Comparison of ENCODE assay signal across 8 cellular contexts in the genomic region with DNA sequence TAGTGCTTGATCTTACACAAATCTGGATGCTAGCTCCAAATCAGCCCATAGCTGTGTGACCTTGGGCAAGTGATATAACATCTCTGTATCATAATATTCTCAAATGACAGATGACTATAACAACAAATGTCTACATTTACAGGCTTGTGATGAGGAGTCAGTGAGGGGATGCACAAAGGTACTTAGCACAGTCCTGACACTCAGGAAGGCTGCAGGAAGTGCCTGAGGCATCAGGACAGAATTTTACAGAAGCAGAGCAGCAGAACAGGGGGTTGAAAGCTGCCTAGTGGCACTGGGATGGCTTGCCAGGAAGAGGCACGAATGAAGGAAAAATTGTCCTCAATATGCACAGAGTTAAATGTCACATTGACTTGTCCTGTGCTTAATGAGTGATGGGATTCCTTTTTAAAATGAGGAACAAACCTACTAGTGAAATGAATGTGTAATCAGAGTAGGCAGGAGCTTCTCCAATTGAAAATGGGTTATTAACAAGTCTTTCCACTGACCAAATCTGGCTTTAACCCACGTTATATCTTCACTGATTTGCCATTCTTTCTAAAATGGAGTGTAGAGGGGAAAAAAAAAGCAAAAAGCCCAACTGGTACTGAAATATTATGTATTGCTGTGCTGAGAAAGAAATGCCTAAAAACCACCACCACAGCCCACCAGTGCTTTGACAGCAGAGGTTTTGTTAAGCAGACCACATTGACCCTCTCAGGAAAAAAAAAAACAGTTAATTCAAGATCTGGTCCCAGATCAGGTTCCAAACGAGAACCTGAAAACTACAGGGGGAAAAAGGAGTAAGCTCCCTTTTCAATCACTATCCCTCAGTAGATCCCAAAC. TPM values are rescaled to one million over a fixed set of nuclear protein-coding genes. Genes with fewer than 3 reads are reported as not detected.
DNase-seq lines count a peak whose midpoint lies in the region; ATAC-seq and TF ChIP-seq lines count a peak whose summit lies in the region.

No MANE protein-coding gene starts in this region.

- peak overlapping the region; percentile 29 for H3K27ac ChIP-seq in 22Rv1

- H3K27me3 Mint-ChIP-seq in effector memory CD8-positive, alpha-beta T cell: no peaks in the 10 kb centered on the region
- H3K27me3 Mint-ChIP-seq in stimulated activated memory B cell treated with anti-CD40 and anti-IgM and Interleukin-4, amounts not matched to agents 10 μg/mL and 1 μg/mL and 100 μg/mL, for 72 hours: no peaks in the 10 kb centered on the region

- DNase-seq in NCI-H69 (lab: John Stamatoyannopoulos, UW): peak; percentile 68
- no peak for DNase-seq in effector memory CD8-positive, alpha-beta T cell
- DNase-seq in posterior vena cava (ENCODE audit: low spot score): no peak
- DNase-seq in NCI-H345 treated with DMSO at 0.1 percent for 48 hours (lab: John Stamatoyannopoulos, UW; ENCODE audit: unreplicated experiment): no peak

- peaks cover 93% of the 10 kb centered on the region for H3K36me3 Mint-ChIP-seq in effector memory CD8-positive, alpha-beta T cell (ENCODE audit: insufficient read depth)
- peaks cover 54% of the 10 kb centered on the region for H3K36me3 Mint-ChIP-seq in stimulated activated memory B cell treated with anti-CD40 and anti-IgM and Interleukin-4, amounts not matched to agents 10 μg/mL and 1 μg/mL and 100 μg/mL, for 72 hours

- no peak for TF ChIP-seq CTCF in 22Rv1 (IDR thresholded peaks at IDR 0.05)

- peak overlapping the region; percentile 98 to 99 for H3K4me3 Mint-ChIP-seq in effector memory CD8-positive, alpha-beta T cell
- peak overlapping the region; percentile 70 for H3K4me3 Mint-ChIP-seq in stimulated activated memory B cell treated with anti-CD40 and anti-IgM and Interleukin-4, amounts not matched to agents 10 μg/mL and 1 μg/mL and 100 μg/mL, for 72 hours

- H3K9me3 Mint-ChIP-seq in effector memory CD8-positive, alpha-beta T cell: no peaks in the 10 kb centered on the region
- H3K9me3 Mint-ChIP-seq in stimulated activated memory B cell treated with anti-CD40 and anti-IgM and Interleukin-4, amounts not matched to agents 10 μg/mL and 1 μg/mL and 100 μg/mL, for 72 hours: peaks cover 3% of the 10 kb centered on the region

- intact Hi-C loops in posterior vena cava (cut with DNase I): loop anchor here in 1 of 2 donors (5.0 kb wide), 1 partner anchor 152 kb away; no protein-coding TSS in a partner anchor

- H3K27ac Mint-ChIP-seq in effector memory CD8-positive, alpha-beta T cell: peak overlapping the region; percentile 99 to 100
- peak overlapping the region; percentile 74 for H3K27ac Mint-ChIP-seq in stimulated activated memory B cell treated with anti-CD40 and anti-IgM and Interleukin-4, amounts not matched to agents 10 μg/mL and 1 μg/mL and 100 μg/mL, for 72 hours

- H3K4me1 Mint-ChIP-seq in effector memory CD8-positive, alpha-beta T cell (ENCODE audit: low read depth in 2 of 2): peaks cover 68 to 89% of the 10 kb centered on the region in 2 donors
- H3K4me1 Mint-ChIP-seq in stimulated activated memory B cell treated with anti-CD40 and anti-IgM and Interleukin-4, amounts not matched to agents 10 μg/mL and 1 μg/mL and 100 μg/mL, for 72 hours: peaks cover 90% of the 10 kb centered on the region

- ATAC-seq in GM19035 (IDR thresholded peaks at IDR 0.05; ENCODE audit: unreplicated experiment) (peak; percentile 32), GM19324 (IDR thresholded peaks at IDR 0.05; ENCODE audit: low FRiP score, unreplicated experiment) (no peak)
- ATAC-seq in effector memory CD8-positive, alpha-beta T cell (replicated peaks): peak; percentile 11
- peak; percentile 79 for ATAC-seq in stimulated activated memory B cell treated with anti-CD40 and anti-IgM and Interleukin-4, amounts not matched to agents 10 μg/mL and 1 μg/mL and 100 μg/mL, for 72 hours

RNA-seq across cellular contexts. Expression of a gene that starts 11.6 kb away (rescaled TPM):
- total RNA-seq in posterior vena cava: 10 to 100 TPM; 78.5 to 81.8 TPM
